Comparison of ENCODE assay signal across 8 cellular contexts in genomic region chr17:42247734-42248133, GRCh38. TPM values are rescaled to one million over a fixed set of nuclear protein-coding genes. Genes with fewer than 3 reads are reported as not detected.
DNase-seq lines count a peak whose midpoint lies in the region; ATAC-seq and TF ChIP-seq lines count a peak whose summit lies in the region.

No MANE protein-coding gene starts in this region.

- H3K4me1 Mint-ChIP-seq in activated naive CD4-positive, alpha-beta T cell treated with anti-CD3 and anti-CD28 coated beads for 36 hours (ENCODE audit: low read depth) = peaks cover 67% of the 10 kb centered on the region
- H3K4me1 Mint-ChIP-seq in activated CD8-positive, alpha-beta T cell treated with anti-CD3 and anti-CD28 coated beads for 36 hours (ENCODE audit: low read depth) = peaks cover 64% of the 10 kb centered on the region
- peaks cover 60 to 65% of the 10 kb centered on the region in 2 donors for H3K4me1 Mint-ChIP-seq in immature natural killer cell

- intact Hi-C loops in activated naive CD4-positive, alpha-beta T cell treated with anti-CD3 and anti-CD28 coated beads for 36 hours (cut with micrococcal nuclease) = loop anchor here (1.0 to 5.0 kb wide), 8 partner anchors 24 to 430 kb away; partner anchors contain the start of genes PLEKHH3 and STAT3
- intact Hi-C loops in activated CD8-positive, alpha-beta T cell treated with anti-CD3 and anti-CD28 coated beads for 36 hours (cut with micrococcal nuclease) = loop anchor here (2.0 kb wide), 1 partner anchor 21 kb away; no protein-coding TSS in a partner anchor

- H3K9me3 Mint-ChIP-seq in activated naive CD4-positive, alpha-beta T cell treated with anti-CD3 and anti-CD28 coated beads for 36 hours = peaks cover 3% of the 10 kb centered on the region
- no peaks in the 10 kb centered on the region for H3K9me3 Mint-ChIP-seq in activated CD8-positive, alpha-beta T cell treated with anti-CD3 and anti-CD28 coated beads for 36 hours
- no peaks in the 10 kb centered on the region for H3K9me3 Mint-ChIP-seq in immature natural killer cell

- POLR2A ChIA-PET in activated CD8-positive, alpha-beta T cell treated with anti-CD3 and anti-CD28 coated beads for 36 hours (lab: Charles Lee) = interaction anchor here (0.6 to 6.0 kb wide), 9 partner anchors 11 to 158 kb away, joined by 4 to 136 read pairs (median 5); partner anchors contain the start of genes STAT5A and STAT5B

- WGBS in thymus = 97% methylated on average over 5 of the region's 5 CpGs

- H3K27ac ChIP-seq in thymus (ENCODE audit: low read depth) = peak overlapping the region; percentile 86

- CTCF ChIA-PET in activated naive CD4-positive, alpha-beta T cell treated with anti-CD3 and anti-CD28 coated beads for 36 hours (lab: Charles Lee) = interaction anchor here (0.6 to 6.7 kb wide), 8 partner anchors 21 to 444 kb away, joined by 3 to 46 read pairs (median 4); no protein-coding TSS in a partner anchor
- CTCF ChIA-PET in activated CD8-positive, alpha-beta T cell treated with anti-CD3 and anti-CD28 coated beads for 36 hours (lab: Charles Lee) = interaction anchor here (0.7 to 3.8 kb wide), 10 partner anchors 10 to 155 kb away, joined by 3 to 25 read pairs (median 4); no protein-coding TSS in a partner anchor

- ATAC-seq in activated CD8-positive, alpha-beta T cell treated with anti-CD3 and anti-CD28 coated beads for 36 hours = no peak
- ATAC-seq in HG03354 (IDR thresholded peaks at IDR 0.05; ENCODE audit: poor library complexity, severe bottlenecking, unreplicated experiment) = no peak
- no peak for ATAC-seq in GM21381 (IDR thresholded peaks at IDR 0.05; ENCODE audit: unreplicated experiment)

- no peak overlapping the region for H3K4me3 ChIP-seq in thymus (ENCODE audit: low read length)

- no peaks in the 10 kb centered on the region for H3K9me3 ChIP-seq in thymus (ENCODE audit: control insufficient read depth)

- no peak for TF ChIP-seq CTCF in activated CD8-positive, alpha-beta T cell treated with anti-CD3 and anti-CD28 coated beads for 36 hours (IDR thresholded peaks at IDR 0.05)

- H3K27me3 Mint-ChIP-seq in activated naive CD4-positive, alpha-beta T cell treated with anti-CD3 and anti-CD28 coated beads for 36 hours (ENCODE audit: low read depth) = no peaks in the 10 kb centered on the region
- no peaks in the 10 kb centered on the region for H3K27me3 Mint-ChIP-seq in activated CD8-positive, alpha-beta T cell treated with anti-CD3 and anti-CD28 coated beads for 36 hours
- peaks cover 2 to 9% (median 6%) of the 10 kb centered on the region in 3 donors for H3K27me3 Mint-ChIP-seq in immature natural killer cell (ENCODE audit: low read depth in 3 of 3)

- DNase-seq in activated naive CD4-positive, alpha-beta T cell treated with anti-CD3 and anti-CD28 coated beads for 36 hours = peak; percentile 30
- DNase-seq in activated naive CD4-positive, alpha-beta T cell treated with Interleukin-2 at 50 U/mL for 16 hours = no peak
- DNase-seq in activated CD8-positive, alpha-beta T cell treated with anti-CD3 and anti-CD28 coated beads for 36 hours = no peak
- DNase-seq in immature natural killer cell = no peak
- no peak for DNase-seq in activated gamma-delta T cell treated with Interleukin-2 at 50 U/mL for 16 hours

- H3K36me3 ChIP-seq in thymus (ENCODE audit: control insufficient read depth, insufficient read depth) = peaks cover 2% of the 10 kb centered on the region

- peak overlapping the region; percentile 45 for H3K4me3 Mint-ChIP-seq in activated naive CD4-positive, alpha-beta T cell treated with anti-CD3 and anti-CD28 coated beads for 36 hours
- peak overlapping the region; percentile 77 for H3K4me3 Mint-ChIP-seq in activated CD8-positive, alpha-beta T cell treated with anti-CD3 and anti-CD28 coated beads for 36 hours
- peak overlapping the region; percentile 52 to 92 (median 60) for H3K4me3 Mint-ChIP-seq in immature natural killer cell

- no peaks in the 10 kb centered on the region for H3K27me3 ChIP-seq in thymus (ENCODE audit: control insufficient read depth, insufficient read depth)

- H3K27ac Mint-ChIP-seq in activated naive CD4-positive, alpha-beta T cell treated with anti-CD3 and anti-CD28 coated beads for 36 hours = peak overlapping the region; percentile 97
- H3K27ac Mint-ChIP-seq in activated CD8-positive, alpha-beta T cell treated with anti-CD3 and anti-CD28 coated beads for 36 hours = peak overlapping the region; percentile 98
- H3K27ac Mint-ChIP-seq in immature natural killer cell = peak overlapping the region; percentile 93 to 100 (median 99)

- H3K4me1 ChIP-seq in thymus (ENCODE audit: control insufficient read depth, insufficient read depth, low read length) = peaks cover 13% of the 10 kb centered on the region

- H3K36me3 Mint-ChIP-seq in activated naive CD4-positive, alpha-beta T cell treated with anti-CD3 and anti-CD28 coated beads for 36 hours (ENCODE audit: low read depth) = peaks cover 11% of the 10 kb centered on the region
- peaks cover 18% of the 10 kb centered on the region for H3K36me3 Mint-ChIP-seq in activated CD8-positive, alpha-beta T cell treated with anti-CD3 and anti-CD28 coated beads for 36 hours (ENCODE audit: low read depth)
- H3K36me3 Mint-ChIP-seq in immature natural killer cell = no peaks in the 10 kb centered on the region

RNA-seq across cellular contexts. Expression of gene STAT5B, which starts 28.5 kb away (rescaled TPM):
- 100 to 1,000 TPM; 185 to 192 TPM for total RNA-seq in activated naive CD4-positive, alpha-beta T cell treated with anti-CD3 and anti-CD28 coated beads for 36 hours
- total RNA-seq in activated CD8-positive, alpha-beta T cell treated with anti-CD3 and anti-CD28 coated beads for 36 hours = 100 to 1,000 TPM; 128 to 129 TPM
- polyA plus RNA-seq in immature natural killer cell (10 to 100 TPM; 33.9 to 58.3 (median 37.8) TPM), thymus (51.6 TPM)

RNA-seq across cellular contexts. Expression of gene STAT5A, which starts 40.6 kb away (rescaled TPM):
- 100 to 1,000 TPM; 165 to 174 TPM for total RNA-seq in activated naive CD4-positive, alpha-beta T cell treated with anti-CD3 and anti-CD28 coated beads for 36 hours
- 100 to 1,000 TPM; 163 to 190 TPM for total RNA-seq in activated CD8-positive, alpha-beta T cell treated with anti-CD3 and anti-CD28 coated beads for 36 hours
- 10 to 100 TPM; 33.2 to 62.9 (median 38.2) TPM for polyA plus RNA-seq in immature natural killer cell
- polyA plus RNA-seq in thymus = 37.6 TPM

RNA-seq across cellular contexts. Expression of gene GHDC, which starts 53.4 kb away (rescaled TPM):
- total RNA-seq in activated naive CD4-positive, alpha-beta T cell treated with anti-CD3 and anti-CD28 coated beads for 36 hours = 1 to 10 TPM; 9.0 to 9.7 TPM
- total RNA-seq in activated CD8-positive, alpha-beta T cell treated with anti-CD3 and anti-CD28 coated beads for 36 hours = 10 to 100 TPM; 12.3 to 14.9 TPM
- polyA plus RNA-seq in immature natural killer cell = 10 to 100 TPM; 15.8 to 21.1 (median 19.9) TPM
- 19.6 TPM for polyA plus RNA-seq in thymus
